In the genomic region with DNA sequence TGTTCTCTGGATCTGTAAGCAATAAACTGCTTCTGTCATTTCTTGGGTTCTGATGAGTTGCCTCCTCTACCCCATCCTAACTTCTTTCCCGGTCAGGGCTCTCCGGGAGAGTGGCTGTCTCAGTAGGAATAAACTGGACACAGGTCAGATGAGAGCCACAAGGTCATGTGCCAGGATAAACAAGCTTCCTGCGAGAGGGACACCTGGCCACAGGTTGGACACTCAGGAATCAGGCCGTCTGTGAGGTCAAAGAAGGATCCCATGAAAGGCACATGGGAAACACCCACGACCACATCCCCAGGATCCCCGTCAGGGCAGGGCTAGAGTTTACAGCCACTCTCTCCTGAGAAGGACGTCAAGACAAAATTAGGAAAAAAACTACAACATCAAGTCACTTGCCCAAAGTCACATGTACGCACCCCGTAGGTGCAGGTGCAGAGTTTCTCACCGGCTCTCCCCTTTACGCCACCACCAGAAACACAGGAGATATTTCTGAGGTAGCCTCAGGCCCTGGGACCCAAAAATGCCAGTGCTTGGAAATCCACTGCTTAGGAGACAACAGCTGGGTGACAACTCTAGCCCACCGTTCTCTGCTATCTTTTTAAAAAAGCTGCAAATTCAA, we compare ENCODE assay signal across 18 cellular contexts.
"Had no signal": no experiment of that assay in that cellular context is flagged by ENCODE, and none has a peak within 500 bp of the region (broad histone marks: within the 10 kb centered on the region; RNA-seq: fewer than 3 reads in every experiment).

No MANE protein-coding gene starts in this region.

- H3K4me3 Mint-ChIP-seq: immature natural killer cell, naive B cell had no signal

- FAIRE-seq: endometrium, keratinocyte, small intestine, urothelium cell line had no signal

- H3K27me3 ChIP-seq: gastrocnemius medialis, neutrophil, stomach had no signal

- H3K27ac Mint-ChIP-seq: naive B cell had no signal

- H3K4me3 ChIP-seq: gastrocnemius medialis, left ventricle myocardium inferior, lung, stomach had no signal

- H3K9me3 ChIP-seq: gastrocnemius medialis, left ventricle myocardium inferior, neutrophil, stomach had no signal

- H3K36me3 Mint-ChIP-seq: naive B cell had no signal

- H3K36me3 ChIP-seq: gastrocnemius medialis, neutrophil had no signal

- DNase-seq: effector memory CD4-positive, alpha-beta T cell; gastrocnemius medialis; immature natural killer cell; left ventricle myocardium inferior; mesendoderm; naive B cell; small intestine; stimulated activated CD4-positive, alpha-beta T cell treated with anti-CD3 and anti-CD28 coated beads, Interleukin-12 subunit alpha, Interleukin-12 subunit beta, amount 100 ng/mL, for 4 hours; stimulated activated naive CD4-positive, alpha-beta T cell; stomach; substantia nigra; trophoblast cell had no signal

- H3K9me3 Mint-ChIP-seq: immature natural killer cell, naive B cell had no signal

- H3K4me1 ChIP-seq: gastrocnemius medialis, left ventricle myocardium inferior had no signal

- H3K27ac ChIP-seq: left ventricle myocardium inferior, neutrophil, stomach had no signal

- ATAC-seq: esophagus mucosa, gastrocnemius medialis had no signal
